ENCODE assay signal across 33 cellular contexts in the genomic region with DNA sequence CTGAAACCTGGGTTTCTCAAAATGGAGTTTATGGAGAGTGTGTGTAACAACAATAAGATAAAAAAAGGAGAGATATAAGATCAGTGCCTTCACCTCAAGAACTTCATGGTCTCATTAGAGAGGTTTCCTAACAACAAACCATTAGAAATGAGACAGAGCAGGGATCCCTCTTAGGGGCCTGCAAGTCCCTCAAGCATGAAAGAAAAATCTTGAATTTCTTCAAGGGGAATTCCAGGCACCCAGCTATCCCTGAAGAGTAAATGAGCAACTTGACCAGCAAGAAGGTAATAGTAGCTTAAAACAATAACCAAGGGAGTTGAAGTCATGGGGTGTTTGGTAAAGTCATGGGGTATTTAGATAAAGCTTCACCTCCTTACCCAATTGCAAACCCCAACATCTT. TPM values are rescaled to one million over a fixed set of nuclear protein-coding genes. Genes with fewer than 3 reads are reported as not detected.
"Had no signal": no experiment of that assay in that cellular context is flagged by ENCODE, and none has a peak within 500 bp of the region (broad histone marks: within the 10 kb centered on the region; RNA-seq: fewer than 3 reads in every experiment).

No MANE protein-coding gene starts in this region.

- H3K4me3 ChIP-seq: ascending aorta, cardiac muscle cell, MG63, Peyer's patch, SJSA1 had no signal

- H3K4me1 ChIP-seq: Peyer's patch, SJSA1 had no signal

- H3K27ac ChIP-seq: ascending aorta, cardiac muscle cell, Peyer's patch, SJSA1 had no signal

- H3K36me3 ChIP-seq: ascending aorta, cardiac muscle cell, MG63, Peyer's patch, SJSA1 had no signal

- H3K27me3 ChIP-seq: ascending aorta, cardiac muscle cell, MG63, Peyer's patch, SJSA1 had no signal

- DNase-seq: activated B cell treated with CpG ODN at 0.5 μM for 24 hours; activated CD4-positive, alpha-beta T cell treated with anti-CD3 and anti-CD28 coated beads, Interleukin-2, amount 10 ng/mL, durations not matched to agents 24 days and 14 days; activated CD4-positive, alpha-beta T cell treated with anti-CD3 and anti-CD28 coated beads, Interleukin-2, amount 50 U/mL, for 4 hours; activated CD8-positive, alpha-beta T cell treated with anti-CD3 and anti-CD28 coated beads for 36 hours; activated effector memory CD4-positive, alpha-beta T cell treated with anti-CD3 and anti-CD28 coated beads, Interleukin-2, amount 50 U/mL, for 16 hours; activated naive CD4-positive, alpha-beta T cell; activated naive CD8-positive, alpha-beta T cell treated with anti-CD3 and anti-CD28 coated beads, Interleukin-2, amount 10 ng/mL, durations not matched to agents 7 days and 5 days; activated T-cell treated with anti-CD3 and anti-CD28 coated beads, Interleukin-2, amount 50 U/mL, for 1 hour; activated T-cell treated with anti-CD3 and anti-CD28 coated beads, Interleukin-2, amount 50 U/mL, for 72 hours; amygdala; Kasumi-1; KG1; MG63; NCI-H1048; NCI-H1105 treated with DMSO at 0.1 percent for 48 hours; NCI-H1436; NCI-H1694; NCI-H1930; NCI-H2081 treated with DMSO at 0.1 percent for 48 hours; NCI-H226; NCI-H446 treated with DMSO at 0.1 percent for 48 hours; NCI-H524 treated with DMSO at 0.1 percent for 48 hours; PC-3; Peyer's patch; RPMI8226; SHP77 treated with DMSO at 0.1 percent for 48 hours; SK-N-SH; T-cell; T-helper 17 cell had no signal

- H3K9me3 ChIP-seq: ascending aorta, Peyer's patch, SJSA1, SK-N-SH had no signal

- ATAC-seq: activated CD8-positive, alpha-beta T cell treated with anti-CD3 and anti-CD28 coated beads for 36 hours; activated T-cell treated with anti-CD3 and anti-CD28 coated beads, Interleukin-2, amount 50 U/mL, for 72 hours; activated T-helper 17 cell treated with anti-CD3 and anti-CD28 coated beads, Interleukin-2, amount 50 U/mL, for 72 hours; PC-3; T-cell; T-helper 17 cell had no signal

RNA-seq across cellular contexts. Expression of a gene that starts 49.7 kb away (rescaled TPM):
- total RNA-seq: activated B cell treated with CpG ODN at 0.5 μM for 24 hours; activated CD4-positive, alpha-beta T cell treated with anti-CD3 and anti-CD28 coated beads, Interleukin-2, amount 10 ng/mL, durations not matched to agents 24 days and 14 days; activated CD8-positive, alpha-beta T cell treated with anti-CD3 and anti-CD28 coated beads for 36 hours; cardiac muscle cell had no signal
